Comparison of ENCODE assay signal across 8 cellular contexts in genomic region chr19:32976223-32976805, GRCh38. TPM values are rescaled to one million over a fixed set of nuclear protein-coding genes. Genes with fewer than 3 reads are reported as not detected.
DNase-seq lines count a peak whose midpoint lies in the region; ATAC-seq, FAIRE-seq and TF ChIP-seq lines count a peak whose summit lies in the region.

No MANE protein-coding gene starts in this region.

- dilution Hi-C loops in keratinocyte (cut with MboI; ENCODE audit: extremely low pct_ligation_motif_present, low sequenced_read_pairs) = no loop called here

- no peak overlapping the region for H3K4me2 ChIP-seq in keratinocyte (ENCODE audit: control insufficient read depth, extremely low read depth, insufficient read depth, low read depth, low read length)

- CTCF ChIA-PET in MCF 10A (lab: Yijun Ruan, JAX) = interaction anchor here (0.6 to 7.0 kb wide), 49 partner anchors 9 to 1438 kb away, joined by 3 to 98 read pairs (median 4); partner anchors contain the start of genes GPATCH1 and RHPN2

- TF ChIP-seq CTCF in MCF 10A (IDR thresholded peaks at IDR 0.05; ENCODE audit: unreplicated experiment) = peak; percentile 73
- peak; percentile 71 to 83 (median 77) for TF ChIP-seq CTCF in keratinocyte (optimal IDR thresholded peaks at IDR 0.05 in 1 of 3, IDR thresholded peaks at IDR 0.05 in 1 of 3, conservative IDR thresholded peaks at IDR 0.05 in 1 of 3; ENCODE audit: extremely low read depth in 1 of 3, insufficient read depth in 2 of 3, low read length in 3 of 3)

- H3K27me3 Mint-ChIP-seq in MCF 10A (ENCODE audit: insufficient read depth, unreplicated experiment) = no peaks in the 10 kb centered on the region

- DNase-seq in SIG-M5 treated with dmso at 0.1 percent for 504 hours (lab: John Stamatoyannopoulos, UW; ENCODE audit: unreplicated experiment) (peak; percentile 72), SIG-M5 (lab: John Stamatoyannopoulos, UW) (no peak), NCI-H2029 treated with DMSO at 0.1 percent for 48 hours (lab: John Stamatoyannopoulos, UW) (peak; percentile 67), UCSD-AML1 (lab: John Stamatoyannopoulos, UW; ENCODE audit: unreplicated experiment) (peak; percentile 71), MCF 10A (ENCODE audit: unreplicated experiment) (peak; percentile 74), keratinocyte (ENCODE audit: low read depth, low spot score) (no peak)
- peak; percentile 63 for DNase-seq in stimulated activated CD4-positive, alpha-beta T cell treated with anti-CD3 and anti-CD28 coated beads, Interleukin-1b, Interleukin-23, amount 100 ng/mL, for 48 hours

- FAIRE-seq in keratinocyte (lab: Jason Lieb, UNC) = no peak

- H3K27me3 ChIP-seq in keratinocyte (ENCODE audit: control insufficient read depth, extremely low read depth, insufficient read depth, low read length) = no peaks in the 10 kb centered on the region

- H3K36me3 ChIP-seq in keratinocyte (ENCODE audit: control insufficient read depth in 2 of 2, extremely low read depth in 1 of 2, insufficient read depth in 2 of 2, low read length in 2 of 2) = peaks cover 0 to 3% of the 10 kb centered on the region in 2 experiments

- no peak for ATAC-seq in HG03469 (IDR thresholded peaks at IDR 0.05; ENCODE audit: unreplicated experiment)

- H2AFZ ChIP-seq in keratinocyte (ENCODE audit: control insufficient read depth, low read length) = no peak overlapping the region

- H4K20me1 ChIP-seq in keratinocyte (ENCODE audit: control insufficient read depth, extremely low read depth, insufficient read depth, low read length) = no peaks in the 10 kb centered on the region

- intact Hi-C loops in MCF 10A (cut with micrococcal nuclease) = loop anchor here (1.0 kb wide), 1 partner anchor 105 kb away; the partner anchor contains the start of gene GPATCH1

- H3K79me2 ChIP-seq in keratinocyte (ENCODE audit: control insufficient read depth, insufficient read depth, low read length) = peaks cover 4% of the 10 kb centered on the region

- no TSS peak for BruUV-seq in MCF 10A (replicated peaks; lab: Mats Ljungman, UMichigan)

- POLR2A ChIA-PET in MCF 10A (lab: Yijun Ruan, JAX) = interaction anchor here (0.6 to 1.2 kb wide), 3 partner anchors 80 to 582 kb away, joined by 3 to 5 read pairs (median 3); no protein-coding TSS in a partner anchor

- H3K9me1 ChIP-seq in keratinocyte (ENCODE audit: control insufficient read depth, extremely low read depth, insufficient read depth, low read length) = no peaks in the 10 kb centered on the region

- no peaks in the 10 kb centered on the region for H3K4me1 Mint-ChIP-seq in MCF 10A (ENCODE audit: insufficient read depth, unreplicated experiment)

- no peak overlapping the region for H3K27ac ChIP-seq in keratinocyte (ENCODE audit: control insufficient read depth, insufficient read depth, low read length)

- no peaks in the 10 kb centered on the region for H3K4me1 ChIP-seq in keratinocyte (ENCODE audit: control insufficient read depth, extremely low read depth, insufficient read depth, low read length)

- no peak overlapping the region for H3K27ac Mint-ChIP-seq in MCF 10A (ENCODE audit: low read depth, unreplicated experiment)

- H3K9ac ChIP-seq in keratinocyte (ENCODE audit: control insufficient read depth, extremely low read depth, insufficient read depth, low read length) = no peak overlapping the region

- H3K36me3 Mint-ChIP-seq in MCF 10A (ENCODE audit: insufficient read depth, unreplicated experiment) = peaks cover 18% of the 10 kb centered on the region

- no peaks in the 10 kb centered on the region for H3K9me3 ChIP-seq in keratinocyte (ENCODE audit: control insufficient read depth, low read depth, low read length)

- no peak overlapping the region for H3K4me3 Mint-ChIP-seq in MCF 10A (ENCODE audit: unreplicated experiment)

- no peak overlapping the region for H3K4me3 ChIP-seq in keratinocyte (ENCODE audit: control insufficient read depth in 2 of 3, extremely low read depth in 1 of 3, insufficient read depth in 2 of 3, low read depth in 1 of 3, low read length in 3 of 3)

- H3K9me3 Mint-ChIP-seq in MCF 10A (ENCODE audit: unreplicated experiment) = no peaks in the 10 kb centered on the region

RNA-seq across cellular contexts. Expression of gene FAAP24, which starts 4.3 kb away (rescaled TPM):
- total RNA-seq in MCF 10A (2022) = 4.1 and 5.1 TPM in 2 replicates
- 2.9 to 5.0 TPM (median 3.3 TPM) in 3 replicates for polyA plus RNA-seq in keratinocyte
- polyA plus RNA-seq in keratinocyte (2011; ENCODE audit: low read depth) = 3.1 TPM
- 3.3 and 4.3 TPM in 2 replicates for polyA plus RNA-seq in keratinocyte (2011; cell fraction: cytosol; rRNA removed)
- polyA plus RNA-seq in keratinocyte (2011; cell fraction: nucleus; rRNA removed) = 1.1 and 1.8 TPM in 2 replicates
- polyA plus RNA-seq in keratinocyte (2012; ENCODE audit: low replicate concordance) = 1.7 and 3.8 TPM in 2 replicates
- 0.75 to 2.4 TPM (median 1.6 TPM) in 3 replicates for polyA minus RNA-seq in keratinocyte
- polyA minus RNA-seq in keratinocyte (2011; cell fraction: cytosol; rRNA and poly(A)+ RNA removed) = 5.9 TPM
- polyA minus RNA-seq in keratinocyte (2011; cell fraction: nucleus; rRNA and poly(A)+ RNA removed) = 0.32 and 2.6 TPM in 2 replicates

RNA-seq across cellular contexts. Expression of gene CEP89, which starts 4.6 kb away (rescaled TPM):
- total RNA-seq in MCF 10A (2022) = 24.7 and 28.4 TPM in 2 replicates
- 11.2 to 16.1 TPM (median 13.2 TPM) in 3 replicates for polyA plus RNA-seq in keratinocyte
- polyA plus RNA-seq in keratinocyte (2011; ENCODE audit: low read depth) = 15.2 TPM
- 12.6 and 13.3 TPM in 2 replicates for polyA plus RNA-seq in keratinocyte (2011; cell fraction: cytosol; rRNA removed)
- polyA plus RNA-seq in keratinocyte (2011; cell fraction: nucleus; rRNA removed) = 28.4 and 37.3 TPM in 2 replicates
- polyA plus RNA-seq in keratinocyte (2012; ENCODE audit: low replicate concordance) = 10.3 and 16.7 TPM in 2 replicates
- polyA minus RNA-seq in keratinocyte = 22.1 to 30.9 TPM (median 22.5 TPM) in 3 replicates
- 7.3 TPM for polyA minus RNA-seq in keratinocyte (2011; cell fraction: cytosol; rRNA and poly(A)+ RNA removed)
- 7.5 and 13.0 TPM in 2 replicates for polyA minus RNA-seq in keratinocyte (2011; cell fraction: nucleus; rRNA and poly(A)+ RNA removed)

Comparison
In these comparisons a context has a peak if more than half of its experiments do, and no peak if none do; other contexts are left out.
1. DNase-seq: peak in SIG-M5 treated with dmso at 0.1 percent for 504 hours (single experiment), NCI-H2029 treated with DMSO at 0.1 percent for 48 hours (single experiment), UCSD-AML1 (single experiment), MCF 10A (single experiment) and stimulated activated CD4-positive, alpha-beta T cell treated with anti-CD3 and anti-CD28 coated beads, Interleukin-1b, Interleukin-23, amount 100 ng/mL, for 48 hours (single experiment); none in SIG-M5 (single experiment) and keratinocyte (single experiment).